In genomic region chr17:39178516-39178915, GRCh38 we compare ENCODE assay signal across 17 cellular contexts. TPM values are rescaled to one million over a fixed set of nuclear protein-coding genes. Genes with fewer than 3 reads are reported as not detected.
DNase-seq lines count a peak whose midpoint lies in the region; ATAC-seq and TF ChIP-seq lines count a peak whose summit lies in the region.
"Had no signal": no experiment of that assay in that cellular context is flagged by ENCODE, and none has a peak within 500 bp of the region (broad histone marks: within the 10 kb centered on the region; RNA-seq: fewer than 3 reads in every experiment).

No MANE protein-coding gene starts in this region.

- 61% methylated on average over 5 of the region's 5 CpGs for WGBS in smooth muscle cell (ENCODE audit: low lambda C conversion rate)

- no peak for ATAC-seq in activated CD4-positive, CD25-positive, alpha-beta regulatory T cell treated with anti-CD3 and anti-CD28 coated beads, Interleukin-2, amount 50 U/mL, for 24 hours

- H3K79me2 ChIP-seq in PC-9 (ENCODE audit: low read depth) (no peaks in the 10 kb centered on the region), smooth muscle cell (ENCODE audit: low read depth) (no peaks in the 10 kb centered on the region)

- peaks cover 9% of the 10 kb centered on the region for H3F3A ChIP-seq in PC-9 (ENCODE audit: insufficient read depth, low read depth)
- no peaks in the 10 kb centered on the region for H3F3A ChIP-seq in smooth muscle cell (ENCODE audit: low read depth)

- H3K36me3 ChIP-seq in HAP-1 (replicated peaks) = peaks cover 33% of the 10 kb centered on the region
- no peaks in the 10 kb centered on the region for H3K36me3 ChIP-seq in PC-9 (ENCODE audit: low read depth)
- peaks cover 4% of the 10 kb centered on the region for H3K36me3 ChIP-seq in smooth muscle cell (ENCODE audit: low read depth)

- no TSS peak for BruUV-seq in PC-9 (replicated peaks; lab: Mats Ljungman, UMichigan)

- peak overlapping the region; percentile 10; the same call in 1 of the 2 replicates for H3K4me2 ChIP-seq in PC-9
- H3K4me2 ChIP-seq in smooth muscle cell = no peak overlapping the region

- H3K9ac ChIP-seq in smooth muscle cell (ENCODE audit: low read depth) = no peak overlapping the region

- no peaks in the 10 kb centered on the region for H3K9me2 ChIP-seq in PC-9 (ENCODE audit: insufficient read depth)

- DNase-seq in HAP-1 (ENCODE audit: low spot score in 2 of 2) (peak; percentile 77 to 95), PC-9 (peak; percentile 35 to 74), fibroblast of the aortic adventitia (ENCODE audit: low read depth) (peak; percentile 56), smooth muscle cell (lab: John Stamatoyannopoulos, UW; ENCODE audit: unreplicated experiment) (no peak), NCI-H1417 treated with DMSO at 0.1 percent for 48 hours (lab: John Stamatoyannopoulos, UW) (no peak), DMS114 treated with DMSO at 0.1 percent for 48 hours (lab: John Stamatoyannopoulos, UW; ENCODE audit: unreplicated experiment) (no peak)
- DNase-seq: activated naive CD4-positive, alpha-beta T cell treated with anti-CD3 and anti-CD28 coated beads, Interleukin-2, amount 50 U/mL, for 16 hours; Caco-2; NCI-H187 treated with DMSO at 0.1 percent for 48 hours; stimulated activated CD4-positive, alpha-beta T cell treated with anti-CD3 and anti-CD28 coated beads, Interleukin-1b, Interleukin-23, amount 100 ng/mL, for 48 hours; stimulated activated naive CD4-positive, alpha-beta T cell had no signal

- CTCF ChIA-PET in PC-9 (lab: Charles Lee) = no interaction called here

- H3K4me3 ChIP-seq in HAP-1 = no peak overlapping the region
- H3K4me3 ChIP-seq in PC-9 = no peak overlapping the region
- no peak overlapping the region for H3K4me3 ChIP-seq in fibroblast of the aortic adventitia (ENCODE audit: low read depth, low read length)
- H3K4me3 ChIP-seq in smooth muscle cell = no peak overlapping the region

- no peaks in the 10 kb centered on the region for H3K9me3 ChIP-seq in HAP-1
- no peaks in the 10 kb centered on the region for H3K9me3 ChIP-seq in PC-9 (ENCODE audit: insufficient read depth, low read depth)
- no peaks in the 10 kb centered on the region for H3K9me3 ChIP-seq in smooth muscle cell (replicated peaks; ENCODE audit: low read depth)
- H3K9me3 ChIP-seq: Caco-2 had no signal

- intact Hi-C loops in PC-9 (cut with micrococcal nuclease; ENCODE audit: unreplicated experiment) = no loop called here

- POLR2A ChIA-PET in PC-9 (lab: Charles Lee; ENCODE audit: unreplicated experiment) = no interaction called here

- H2AFZ ChIP-seq in PC-9 = no peak overlapping the region
- no peak overlapping the region for H2AFZ ChIP-seq in smooth muscle cell (ENCODE audit: low read depth)

- H4K20me1 ChIP-seq in PC-9 (ENCODE audit: insufficient read depth) = no peaks in the 10 kb centered on the region
- peaks cover 12% of the 10 kb centered on the region for H4K20me1 ChIP-seq in smooth muscle cell (ENCODE audit: low read depth)

- H3K4me1 ChIP-seq in HAP-1 = peaks cover 10% of the 10 kb centered on the region
- peaks cover 8% of the 10 kb centered on the region for H3K4me1 ChIP-seq in PC-9 (replicated peaks; ENCODE audit: insufficient read depth)
- no peaks in the 10 kb centered on the region for H3K4me1 ChIP-seq in smooth muscle cell (ENCODE audit: low read depth)
- H3K4me1 ChIP-seq: Caco-2 had no signal

- in situ Hi-C loops in HAP-1 (cut with MboI; ENCODE audit: low sequenced_read_pairs) = no loop called here

- no peak for TF ChIP-seq CTCF in PC-9 (conservative IDR thresholded peaks at IDR 0.05)
- TF ChIP-seq CTCF in fibroblast of the aortic adventitia (IDR thresholded peaks at IDR 0.05; ENCODE audit: insufficient read depth, low read length) = no peak
- no peak for TF ChIP-seq CTCF in smooth muscle cell (IDR thresholded peaks at IDR 0.05; ENCODE audit: borderline replicate concordance, insufficient read depth, poor library complexity, severe bottlenecking)

- H3K27ac ChIP-seq in PC-9 (0 out of 2 replicates have a peak overlapping the region, but pooled peaks have one; percentile 17), smooth muscle cell (ENCODE audit: low read depth) (peak overlapping the region; percentile 47)

- H3K27me3 ChIP-seq in HAP-1 (ENCODE audit: low read depth) (no peaks in the 10 kb centered on the region), PC-9 (ENCODE audit: insufficient read depth, low read depth) (no peaks in the 10 kb centered on the region), smooth muscle cell (ENCODE audit: low read depth) (no peaks in the 10 kb centered on the region)

RNA-seq across cellular contexts. Expression of gene ARL5C, which starts 12.6 kb away (rescaled TPM):
- total RNA-seq in PC-9 (2021) = not detected in 2 replicates
- total RNA-seq in fibroblast of the aortic adventitia (ENCODE audit: low replicate concordance) = 2.1 TPM in 1 of 2 replicates, not detected in the other
- total RNA-seq in smooth muscle cell = not detected in 2 replicates
- 0.38 TPM in 1 of 2 replicates, not detected in the other for polyA plus RNA-seq in smooth muscle cell
- total RNA-seq: Caco-2; glomerular endothelial cell; H4; lower leg skin; omental fat pad; T-helper 2 cell treated with Interferon-gamma antibody and Interleukin-4, amounts not matched to agents 100 ng/mL and 5 ng/mL, for 36 hours had no signal

RNA-seq across cellular contexts. Expression of gene CACNB1, which starts 19.0 kb away (rescaled TPM):
- 21.4 and 26.0 TPM in 2 replicates for total RNA-seq in PC-9 (2021)
- total RNA-seq in fibroblast of the aortic adventitia (ENCODE audit: low replicate concordance) = 7.0 and 8.0 TPM in 2 replicates
- total RNA-seq in smooth muscle cell = 4.3 and 9.2 TPM in 2 replicates
- polyA plus RNA-seq in smooth muscle cell = 7.1 and 18.8 TPM in 2 replicates

RNA-seq across cellular contexts. Expression of gene RPL19, which starts 21.6 kb away (rescaled TPM):
- total RNA-seq in PC-9 (2021) (1,438 and 1,670 TPM in 2 replicates), fibroblast of the aortic adventitia (ENCODE audit: low replicate concordance) (944 and 2,108 TPM in 2 replicates), smooth muscle cell (2,264 and 2,675 TPM in 2 replicates)
- polyA plus RNA-seq in smooth muscle cell = 818 and 934 TPM in 2 replicates

RNA-seq across cellular contexts. Expression of gene PLXDC1, which starts 27.1 kb away (rescaled TPM):
- 2.5 and 2.9 TPM in 2 replicates for total RNA-seq in PC-9 (2021)
- total RNA-seq in fibroblast of the aortic adventitia (ENCODE audit: low replicate concordance) = 3.1 and 3.3 TPM in 2 replicates
- total RNA-seq in smooth muscle cell = 11.3 and 17.4 TPM in 2 replicates
- polyA plus RNA-seq in smooth muscle cell = 16.0 and 18.5 TPM in 2 replicates

RNA-seq across cellular contexts. Expression of gene STAC2, which starts 47.2 kb away (rescaled TPM):
- 0.17 and 0.28 TPM in 2 replicates for total RNA-seq in PC-9 (2021)
- 0.18 TPM in 1 of 2 replicates, not detected in the other for total RNA-seq in fibroblast of the aortic adventitia (ENCODE audit: low replicate concordance)
- total RNA-seq in smooth muscle cell = 0.09 and 0.13 TPM in 2 replicates
- polyA plus RNA-seq in smooth muscle cell = 0.32 TPM in 1 of 2 replicates, not detected in the other
- total RNA-seq: glomerular endothelial cell; T-helper 2 cell treated with Interferon-gamma antibody and Interleukin-4, amounts not matched to agents 100 ng/mL and 5 ng/mL, for 36 hours had no signal

Comparison
In these comparisons a context has a peak if more than half of its experiments do, and no peak if none do; other contexts are left out.
1. DNase-seq: peak in HAP-1 (2 of 2), PC-9 (2 of 2) and fibroblast of the aortic adventitia (single experiment); none in smooth muscle cell (single experiment), NCI-H1417 treated with DMSO at 0.1 percent for 48 hours (single experiment) and DMS114 treated with DMSO at 0.1 percent for 48 hours (single experiment).